11 cellular contexts compared by ENCODE assay signal in genomic region chr5:107294151-107294550, GRCh38.
A peak's percentile ranks its signal among the peaks of the same experiment; 100 is the strongest.
DNase-seq lines count a peak whose midpoint lies in the region; ATAC-seq lines count a peak whose summit lies in the region.
"Had no signal": no experiment of that assay in that cellular context is flagged by ENCODE, and none has a peak within 500 bp of the region (broad histone marks: within the 10 kb centered on the region; RNA-seq: fewer than 3 reads in every experiment).

No MANE protein-coding gene starts in this region.

- H3K27me3 Mint-ChIP-seq in immature natural killer cell (ENCODE audit: low read depth in 3 of 3), result peaks cover 0 to 5% (median 2%) of the 10 kb centered on the region in 3 donors

- DNase-seq in immature natural killer cell (no peak), dermis blood vessel endothelial cell (no peak), amniotic stem cell (lab: John Stamatoyannopoulos, UW) (no peak), NCI-H526 treated with DMSO at 0.1 percent for 48 hours (lab: John Stamatoyannopoulos, UW) (no peak)
- no peak for DNase-seq in activated CD8-positive, alpha-beta memory T cell treated with anti-CD3 and anti-CD28 coated beads for 24 hours
- DNase-seq: activated naive CD8-positive, alpha-beta T cell treated with anti-CD3 and anti-CD28 coated beads, Interleukin-2, amount 10 ng/mL, durations not matched to agents 7 days and 5 days; NCI-H510A treated with DMSO at 0.1 percent for 48 hours; psoas muscle had no signal

- ATAC-seq in GM18873 (IDR thresholded peaks at IDR 0.05; ENCODE audit: low FRiP score, unreplicated experiment) (peak; percentile 67), HG02588 (IDR thresholded peaks at IDR 0.05; ENCODE audit: unreplicated experiment) (peak; percentile 60), HG03460 (IDR thresholded peaks at IDR 0.05; ENCODE audit: unreplicated experiment) (peak; percentile 53)
- ATAC-seq: psoas muscle had no signal

- peak overlapping the region; percentile 19 to 53 (median 40) for H3K4me3 Mint-ChIP-seq in immature natural killer cell
- H3K4me3 Mint-ChIP-seq: activated naive CD8-positive, alpha-beta T cell treated with anti-CD3 and anti-CD28 coated beads, Interleukin-2, amount 10 ng/mL, durations not matched to agents 7 days and 5 days had no signal

- H3K27ac Mint-ChIP-seq in immature natural killer cell, result no peak overlapping the region
- H3K27ac Mint-ChIP-seq: activated naive CD8-positive, alpha-beta T cell treated with anti-CD3 and anti-CD28 coated beads, Interleukin-2, amount 10 ng/mL, durations not matched to agents 7 days and 5 days had no signal

- H3K9me3 Mint-ChIP-seq in immature natural killer cell, result no peaks in the 10 kb centered on the region

- H3K4me1 Mint-ChIP-seq in immature natural killer cell, result peaks cover 59 to 68% of the 10 kb centered on the region in 2 donors

- peaks cover 0 to 5% (median 0%) of the 10 kb centered on the region in 3 donors for H3K36me3 Mint-ChIP-seq in immature natural killer cell
- H3K36me3 Mint-ChIP-seq: activated naive CD8-positive, alpha-beta T cell treated with anti-CD3 and anti-CD28 coated beads, Interleukin-2, amount 10 ng/mL, durations not matched to agents 7 days and 5 days had no signal
